ENCODE assay signal across 8 cellular contexts in genomic region chr11:117828641-117829368, GRCh38. TPM values are rescaled to one million over a fixed set of nuclear protein-coding genes. Genes with fewer than 3 reads are reported as not detected.
DNase-seq lines count a peak whose midpoint lies in the region; ATAC-seq and TF ChIP-seq lines count a peak whose summit lies in the region.

No MANE protein-coding gene starts in this region.

- H3K27me3 ChIP-seq in BE2C: no peaks in the 10 kb centered on the region

- H3K27me3 Mint-ChIP-seq in HFFc6 (ENCODE audit: insufficient read depth) (peaks cover 38% of the 10 kb centered on the region), osteocyte (ENCODE audit: unreplicated experiment) (peaks cover 5% of the 10 kb centered on the region)
- no peaks in the 10 kb centered on the region for H3K27me3 Mint-ChIP-seq in T-helper 1 cell treated with Interleukin-12 subunit alpha and Interleukin-12 subunit beta and Interleukin-4 antibody, amounts not matched to agents 30 μg/mL and 1 μg/mL, for 36 hours (ENCODE audit: low read depth)
- H3K27me3 Mint-ChIP-seq in activated naive CD8-positive, alpha-beta T cell treated with anti-CD3 and anti-CD28 coated beads, Interleukin-2, amount 50 U/mL, for 24 hours: no peaks in the 10 kb centered on the region

- no peak overlapping the region for H3K4me3 ChIP-seq in BE2C (ENCODE audit: low read depth, low read length)

- H3K36me3 Mint-ChIP-seq in HFFc6 (ENCODE audit: low read depth) (no peaks in the 10 kb centered on the region), osteocyte (ENCODE audit: unreplicated experiment) (no peaks in the 10 kb centered on the region)
- H3K36me3 Mint-ChIP-seq in T-helper 1 cell treated with Interleukin-12 subunit alpha and Interleukin-12 subunit beta and Interleukin-4 antibody, amounts not matched to agents 30 μg/mL and 1 μg/mL, for 36 hours (ENCODE audit: low read depth): no peaks in the 10 kb centered on the region
- no peaks in the 10 kb centered on the region for H3K36me3 Mint-ChIP-seq in activated naive CD8-positive, alpha-beta T cell treated with anti-CD3 and anti-CD28 coated beads, Interleukin-2, amount 50 U/mL, for 24 hours (ENCODE audit: low read depth)

- H3K4me1 Mint-ChIP-seq in HFFc6 (ENCODE audit: low read depth) (no peaks in the 10 kb centered on the region), osteocyte (ENCODE audit: unreplicated experiment) (peaks cover 2% of the 10 kb centered on the region)
- peaks cover 66% of the 10 kb centered on the region for H3K4me1 Mint-ChIP-seq in T-helper 1 cell treated with Interleukin-12 subunit alpha and Interleukin-12 subunit beta and Interleukin-4 antibody, amounts not matched to agents 30 μg/mL and 1 μg/mL, for 36 hours (ENCODE audit: low read depth)
- peaks cover 71% of the 10 kb centered on the region for H3K4me1 Mint-ChIP-seq in activated naive CD8-positive, alpha-beta T cell treated with anti-CD3 and anti-CD28 coated beads, Interleukin-2, amount 50 U/mL, for 24 hours

- DNase-seq in BE2C (peak; percentile 79), HFFc6 (peak; percentile 25), left colon (peak; percentile 33 to 54), NCI-H2107 treated with DMSO at 0.1 percent for 48 hours (lab: John Stamatoyannopoulos, UW; ENCODE audit: unreplicated experiment) (no peak), osteocyte (ENCODE audit: extremely low spot score, unreplicated experiment) (no peak)
- peak; percentile 93 for DNase-seq in activated naive CD8-positive, alpha-beta T cell treated with anti-CD3 and anti-CD28 coated beads, Interleukin-2, amount 50 U/mL, for 24 hours
- peak; percentile 88 for DNase-seq in stimulated activated CD8-positive, alpha-beta memory T cell treated with anti-CD3 and anti-CD28 coated beads, Interleukin-4, amount 100 ng/mL, for 24 hours (ENCODE audit: low read depth)

- intact Hi-C loops in left colon (cut with DNase I, micrococcal nuclease): no loop called here

- TF ChIP-seq CTCF in BE2C (IDR thresholded peaks at IDR 0.05; ENCODE audit: low read depth, low read length) (no peak), HFFc6 (IDR thresholded peaks at IDR 0.05) (no peak), osteocyte (IDR thresholded peaks at IDR 0.05) (no peak)

- H3K27ac Mint-ChIP-seq in HFFc6: no peak overlapping the region
- H3K27ac Mint-ChIP-seq in T-helper 1 cell treated with Interleukin-12 subunit alpha and Interleukin-12 subunit beta and Interleukin-4 antibody, amounts not matched to agents 30 μg/mL and 1 μg/mL, for 36 hours: peak overlapping the region; percentile 90
- H3K27ac Mint-ChIP-seq in activated naive CD8-positive, alpha-beta T cell treated with anti-CD3 and anti-CD28 coated beads, Interleukin-2, amount 50 U/mL, for 24 hours: peak overlapping the region; percentile 89
- H3K27ac Mint-ChIP-seq in osteocyte (ENCODE audit: unreplicated experiment): no peak overlapping the region

- no peak overlapping the region for H3K4me3 Mint-ChIP-seq in HFFc6
- peak overlapping the region; percentile 52 for H3K4me3 Mint-ChIP-seq in T-helper 1 cell treated with Interleukin-12 subunit alpha and Interleukin-12 subunit beta and Interleukin-4 antibody, amounts not matched to agents 30 μg/mL and 1 μg/mL, for 36 hours
- peak overlapping the region; percentile 38 for H3K4me3 Mint-ChIP-seq in activated naive CD8-positive, alpha-beta T cell treated with anti-CD3 and anti-CD28 coated beads, Interleukin-2, amount 50 U/mL, for 24 hours
- H3K4me3 Mint-ChIP-seq in osteocyte (ENCODE audit: unreplicated experiment): no peak overlapping the region

- no peaks in the 10 kb centered on the region for H3K9me3 ChIP-seq in BE2C

- peaks cover 10% of the 10 kb centered on the region; the same call in 1 of the 2 replicates for H3K4me1 ChIP-seq in BE2C

- H3K9me3 Mint-ChIP-seq in HFFc6 (no peaks in the 10 kb centered on the region), osteocyte (ENCODE audit: unreplicated experiment) (no peaks in the 10 kb centered on the region)
- H3K9me3 Mint-ChIP-seq in T-helper 1 cell treated with Interleukin-12 subunit alpha and Interleukin-12 subunit beta and Interleukin-4 antibody, amounts not matched to agents 30 μg/mL and 1 μg/mL, for 36 hours: no peaks in the 10 kb centered on the region
- H3K9me3 Mint-ChIP-seq in activated naive CD8-positive, alpha-beta T cell treated with anti-CD3 and anti-CD28 coated beads, Interleukin-2, amount 50 U/mL, for 24 hours: no peaks in the 10 kb centered on the region

- H3K36me3 ChIP-seq in BE2C: no peaks in the 10 kb centered on the region

- ATAC-seq in activated naive CD8-positive, alpha-beta T cell treated with anti-CD3 and anti-CD28 coated beads, Interleukin-2, amount 50 U/mL, for 24 hours: peak; percentile 97
- ATAC-seq in left colon: no peak

RNA-seq across cellular contexts. Expression of gene FXYD2, which starts 4.3 kb away (rescaled TPM):
- polyA plus RNA-seq in BE2C (2012; ENCODE audit: insufficient read depth, insufficient read length, low read depth): 0.77 TPM
- total RNA-seq in HFFc6 (2021; fragmentation: NEBNext Ultra II Directional; extraction: Animal tissue kit (Norgen Biotek cat#: 25700)): under 1 TPM in 1 of 6 experiments, not detected in 5; 0.40 TPM
- total RNA-seq in left colon: 1 to 10 TPM in 1 of 2 donors, under 1 TPM in 1; 0.61 to 1.0 TPM
- 0.91 TPM in 1 of 2 replicates, not detected in the other for total RNA-seq in osteocyte

RNA-seq across cellular contexts. Expression of gene DSCAML1, which starts 31.8 kb away (rescaled TPM):
- polyA plus RNA-seq in BE2C (2012; ENCODE audit: insufficient read depth, insufficient read length, low read depth): 11.8 TPM
- total RNA-seq in HFFc6 (2021; fragmentation: NEBNext Ultra II Directional; extraction: Animal tissue kit (Norgen Biotek cat#: 25700)): not detected
- total RNA-seq in left colon (1 to 10 TPM; 3.6 to 8.6 TPM), osteocyte (not detected in 2 replicates)

RNA-seq across cellular contexts. Expression of gene FXYD6, which starts 47.7 kb away (rescaled TPM):
- polyA plus RNA-seq in BE2C (2012; ENCODE audit: insufficient read depth, insufficient read length, low read depth): 242 TPM
- total RNA-seq in HFFc6 (2021; fragmentation: NEBNext Ultra II Directional; extraction: Animal tissue kit (Norgen Biotek cat#: 25700)): not detected
- total RNA-seq in left colon (10 to 100 TPM in 1 of 2 donors, 1 to 10 TPM in 1; 4.4 to 37.2 TPM), osteocyte (0.99 and 1.7 TPM in 2 replicates)

Comparison
In these comparisons a context has a peak if more than half of its experiments do, and no peak if none do; other contexts are left out.
1. DNase-seq: peak in BE2C (single experiment), HFFc6 (single experiment), activated naive CD8-positive, alpha-beta T cell treated with anti-CD3 and anti-CD28 coated beads, Interleukin-2, amount 50 U/mL, for 24 hours (single experiment), left colon (2 of 2) and stimulated activated CD8-positive, alpha-beta memory T cell treated with anti-CD3 and anti-CD28 coated beads, Interleukin-4, amount 100 ng/mL, for 24 hours (single experiment); none in NCI-H2107 treated with DMSO at 0.1 percent for 48 hours (single experiment) and osteocyte (single experiment).
2. H3K27ac Mint-ChIP-seq: peak in T-helper 1 cell treated with Interleukin-12 subunit alpha and Interleukin-12 subunit beta and Interleukin-4 antibody, amounts not matched to agents 30 μg/mL and 1 μg/mL, for 36 hours (single experiment) and activated naive CD8-positive, alpha-beta T cell treated with anti-CD3 and anti-CD28 coated beads, Interleukin-2, amount 50 U/mL, for 24 hours (single experiment); none in HFFc6 (single experiment) and osteocyte (single experiment).
3. H3K4me3 Mint-ChIP-seq: peak in T-helper 1 cell treated with Interleukin-12 subunit alpha and Interleukin-12 subunit beta and Interleukin-4 antibody, amounts not matched to agents 30 μg/mL and 1 μg/mL, for 36 hours (single experiment) and activated naive CD8-positive, alpha-beta T cell treated with anti-CD3 and anti-CD28 coated beads, Interleukin-2, amount 50 U/mL, for 24 hours (single experiment); none in HFFc6 (single experiment) and osteocyte (single experiment).